Comparison of ENCODE assay signal across 19 cellular contexts in genomic region chr9:130490981-130491380, GRCh38.
"Had no signal": no experiment of that assay in that cellular context is flagged by ENCODE, and none has a peak within 500 bp of the region (broad histone marks: within the 10 kb centered on the region; RNA-seq: fewer than 3 reads in every experiment).

No MANE protein-coding gene starts in this region.

- H3K4me3 ChIP-seq: heart right ventricle, lower lobe of right lung, psoas muscle, right atrium auricular region, upper lobe of left lung had no signal

- FAIRE-seq: endometrium, kidney, TTC549 had no signal

- DNase-seq: activated T-cell treated with anti-CD3 and anti-CD28 coated beads, Interleukin-2, amount 50 U/mL, for 1 hour; aorta; effector CD4-positive, alpha-beta T cell; foreskin fibroblast; heart right ventricle; kidney; lower lobe of right lung; naive B cell; psoas muscle; stimulated activated CD4-positive, alpha-beta T cell treated with anti-CD3 and anti-CD28 coated beads, Interleukin-4, amount 100 ng/mL, for 24 hours; stimulated activated naive CD8-positive, alpha-beta T cell treated with anti-CD3 and anti-CD28 coated beads, Interleukin-15, Interleukin-2, amounts not matched to agents 100 U/mL and 50 U/mL, for 24 hours; upper lobe of left lung had no signal

- H3K27ac ChIP-seq: heart right ventricle, lower lobe of right lung, psoas muscle, right atrium auricular region, upper lobe of left lung had no signal

- ATAC-seq: activated naive CD4-positive, alpha-beta T cell treated with anti-CD3 and anti-CD28 coated beads, Interleukin-2, amount 50 U/mL, for 72 hours; heart right ventricle; left lobe of liver; lower lobe of right lung; psoas muscle; stimulated activated naive CD8-positive, alpha-beta T cell treated with anti-CD3 and anti-CD28 coated beads, Interleukin-15, Interleukin-2, amounts not matched to agents 100 U/mL and 50 U/mL, for 24 hours had no signal

- H3K4me3 Mint-ChIP-seq: brain; dendritic cell treated with granulocyte-macrophage colony-stimulating factor and Interleukin-4, amounts not matched to agents 40 ng/mL and 50 ng/mL, for 4 days; naive B cell had no signal

- H3K9me3 ChIP-seq: lower lobe of right lung, psoas muscle had no signal

- H3K4me1 Mint-ChIP-seq: naive B cell had no signal

- H3K27me3 ChIP-seq: heart right ventricle, right atrium auricular region, upper lobe of left lung had no signal

- H3K4me1 ChIP-seq: heart right ventricle, lower lobe of right lung, psoas muscle, right atrium auricular region, upper lobe of left lung had no signal

- H3K27ac Mint-ChIP-seq: activated naive CD4-positive, alpha-beta T cell treated with anti-CD3 and anti-CD28 coated beads, Interleukin-2, amount 50 U/mL, for 72 hours; brain; dendritic cell treated with granulocyte-macrophage colony-stimulating factor and Interleukin-4, amounts not matched to agents 40 ng/mL and 50 ng/mL, for 4 days had no signal

- H3K27me3 Mint-ChIP-seq: dendritic cell treated with granulocyte-macrophage colony-stimulating factor and Interleukin-4, amounts not matched to agents 40 ng/mL and 50 ng/mL, for 4 days had no signal
